In the genomic region with DNA sequence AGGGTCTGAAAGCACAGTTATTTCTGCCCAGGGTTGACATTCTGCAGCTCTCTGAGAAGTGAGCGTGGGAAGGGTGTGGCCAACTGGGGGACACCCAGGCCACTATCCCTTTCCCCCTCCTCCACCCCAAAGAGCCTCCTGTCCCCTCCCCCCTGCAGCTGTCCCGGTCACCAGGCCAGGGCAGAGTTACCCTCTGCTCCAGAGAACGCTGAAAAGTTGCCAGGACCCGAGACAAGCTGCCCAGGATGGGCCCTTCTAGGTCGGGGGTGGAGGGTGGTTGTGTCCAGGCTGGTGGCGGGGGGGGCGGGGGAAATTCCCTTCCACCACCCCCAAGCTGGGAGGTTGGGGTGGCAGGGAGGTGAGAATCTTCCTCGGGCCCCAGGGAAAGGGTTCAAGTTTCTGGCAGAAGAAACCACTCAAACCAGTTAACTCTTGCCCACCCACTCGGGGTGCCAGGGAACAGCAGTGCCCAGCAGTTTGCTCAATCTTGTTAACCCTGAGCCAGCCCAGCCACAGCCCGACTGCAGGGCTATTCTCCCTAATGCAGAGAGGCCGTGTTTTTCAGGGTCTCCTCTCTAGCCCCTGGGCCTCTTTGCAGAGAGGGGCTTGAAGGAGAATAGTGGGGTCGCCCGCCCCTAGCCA, we compare ENCODE assay signal across 8 cellular contexts. TPM values are rescaled to one million over a fixed set of nuclear protein-coding genes. Genes with fewer than 3 reads are reported as not detected.
DNase-seq lines count a peak whose midpoint lies in the region; ATAC-seq, FAIRE-seq and TF ChIP-seq lines count a peak whose summit lies in the region.

No MANE protein-coding gene starts in this region.

- peak; percentile 57 for FAIRE-seq in K562 (lab: Jason Lieb, UNC)

- BruUV-seq in K562 (replicated peaks; lab: Mats Ljungman, UMichigan): TSS peak; percentile 76

- H4K20me1 ChIP-seq in MM.1S (ENCODE audit: insufficient read depth, low read length): no peaks in the 10 kb centered on the region
- H4K20me1 ChIP-seq in K562 (replicated peaks; ENCODE audit: control insufficient read depth, insufficient read depth, low read length): no peaks in the 10 kb centered on the region

- no peaks in the 10 kb centered on the region for H3K9me2 ChIP-seq in MM.1S (replicated peaks; ENCODE audit: insufficient read depth, low read length)

- POLR2A ChIA-PET in CD4-positive, alpha-beta memory T cell (lab: Charles Lee; ENCODE audit: partially characterized antibody): interaction anchor here (0.9 to 12.9 kb wide), 10 partner anchors 8 to 84 kb away, joined by 3 to 348 read pairs (median 52); a partner anchor contains a TSS
- POLR2A ChIA-PET in K562 (lab: Yijun Ruan, JAX) (interaction anchor here (1.0 to 2.1 kb wide), 6 partner anchors 15 to 163 kb away, joined by 3 to 12 read pairs (median 6); a partner anchor contains a TSS), HEK293T (lab: Yijun Ruan, JAX) (interaction anchor here (1.2 to 8.9 kb wide), 5 partner anchors 8 to 129 kb away, joined by 4 to 105 read pairs (median 4); a partner anchor contains a TSS)

- H3K9me3 ChIP-seq in CD4-positive, alpha-beta memory T cell (ENCODE audit: control insufficient read depth in 1 of 2, low read length in 2 of 2): no peaks in the 10 kb centered on the region
- H3K9me3 ChIP-seq in MM.1S (replicated peaks; ENCODE audit: insufficient read depth, low read length) (no peaks in the 10 kb centered on the region), K562 (replicated peaks; ENCODE audit: control insufficient read depth, insufficient read depth, low read depth, low read length) (no peaks in the 10 kb centered on the region), left lung (no peaks in the 10 kb centered on the region)

- WGBS in K562 (ENCODE audit: insufficient coverage, low coverage, missing lambda C conversion rate): 10% methylated on average over 5 of the region's 13 CpGs

- H3F3A ChIP-seq in MM.1S (ENCODE audit: insufficient read depth, low read length): peaks cover 37% of the 10 kb centered on the region

- peaks cover 0 to 10% of the 10 kb centered on the region in 2 donors for H3K36me3 Mint-ChIP-seq in CD4-positive, alpha-beta memory T cell

- H3K9ac ChIP-seq in MM.1S (ENCODE audit: low read length) (peak overlapping the region; percentile 71), K562 (ENCODE audit: insufficient read depth in 1 of 2, low read depth in 2 of 2, low read length in 2 of 2) (peak overlapping the region; percentile 71 to 84)

- peak overlapping the region; percentile 62 to 95 for H3K4me3 ChIP-seq in CD4-positive, alpha-beta memory T cell (ENCODE audit: low read length in 2 of 2)
- peak overlapping the region; percentile 65 for H3K4me3 ChIP-seq in MM.1S (ENCODE audit: low read length)
- H3K4me3 ChIP-seq in K562: peak overlapping the region; percentile 52
- peak overlapping the region; percentile 45 to 77 for H3K4me3 ChIP-seq in left lung

- ATAC-seq in K562 (peak; percentile 5; the same call in 2 of the 3 replicates), left lung (peak; percentile 14), GM21423 (IDR thresholded peaks at IDR 0.05; ENCODE audit: unreplicated experiment) (no peak), GM18517 (IDR thresholded peaks at IDR 0.05; ENCODE audit: unreplicated experiment) (no peak)

- no peak for DNase-seq in CD4-positive, alpha-beta memory T cell
- DNase-seq in MM.1S: no peak
- DNase-seq in K562 (ENCODE audit: extremely low read depth in 1 of 4, low spot score in 3 of 4): peak in 1 of 4 experiments; percentile 57
- DNase-seq in left lung: peak in 1 of 2 donors; percentile 68
- no peak for DNase-seq in HEK293T (ENCODE audit: extremely low spot score)

- H3K9me1 ChIP-seq in K562 (ENCODE audit: control insufficient read depth, insufficient read depth, low read length): no peaks in the 10 kb centered on the region

- H3K79me2 ChIP-seq in MM.1S (ENCODE audit: low read length): peaks cover 21% of the 10 kb centered on the region
- peaks cover 23% of the 10 kb centered on the region for H3K79me2 ChIP-seq in K562 (ENCODE audit: control insufficient read depth, insufficient read depth, low read length)

- H3K27me3 Mint-ChIP-seq in CD4-positive, alpha-beta memory T cell: no peaks in the 10 kb centered on the region

- TF ChIP-seq EP300 in K562 (IDR thresholded peaks at IDR 0.05; ENCODE audit: low read length): no peak

- peak overlapping the region; percentile 90 for H3K4me2 ChIP-seq in MM.1S (ENCODE audit: low read depth, low read length)
- peak overlapping the region; percentile 86 for H3K4me2 ChIP-seq in K562 (ENCODE audit: insufficient read depth, low read length)

- H3K9me3 Mint-ChIP-seq in CD4-positive, alpha-beta memory T cell: no peaks in the 10 kb centered on the region

- peak overlapping the region; percentile 96; the same call in 1 of the 2 replicates for H2AFZ ChIP-seq in MM.1S (ENCODE audit: low read length)
- H2AFZ ChIP-seq in K562 (ENCODE audit: low read depth, low read length): no peak overlapping the region

- TF ChIP-seq CTCF in MM.1S (IDR thresholded peaks at IDR 0.05; ENCODE audit: low read length) (no peak), K562 (IDR thresholded peaks at IDR 0.05 in 2 of 3, conservative IDR thresholded peaks at IDR 0.05 in 1 of 3; ENCODE audit: insufficient read depth in 2 of 3, low read depth in 1 of 3, low read length in 3 of 3) (no peak), left lung (IDR thresholded peaks at IDR 0.05) (no peak)

- H3K27ac ChIP-seq in CD4-positive, alpha-beta memory T cell (ENCODE audit: low read depth, low read length): peak overlapping the region; percentile 87
- H3K27ac ChIP-seq in MM.1S (ENCODE audit: low read length) (peak overlapping the region; percentile 82; the same call in 1 of the 2 replicates), K562 (ENCODE audit: extremely low read depth, low read depth, low read length) (peak overlapping the region; percentile 85), left lung (peak overlapping the region; percentile 90 to 94), temporal lobe (ENCODE audit: low read depth, low read length) (peak overlapping the region; percentile 94)

- TF ChIP-seq RAD21 in K562 (CRISPR knock-in tag; conservative IDR thresholded peaks at IDR 0.05 in 1 of 2, IDR thresholded peaks at IDR 0.05 in 1 of 2): no peak

- H3K27me3 ChIP-seq in CD4-positive, alpha-beta memory T cell (ENCODE audit: insufficient read depth, low read length): no peaks in the 10 kb centered on the region
- no peaks in the 10 kb centered on the region for H3K27me3 ChIP-seq in MM.1S (replicated peaks; ENCODE audit: insufficient read depth, low read length)
- H3K27me3 ChIP-seq in K562 (ENCODE audit: control insufficient read depth in 2 of 2, insufficient read depth in 2 of 2, low read length in 2 of 2): no peaks in the 10 kb centered on the region
- no peaks in the 10 kb centered on the region for H3K27me3 ChIP-seq in left lung

- peaks cover 25 to 77% (median 40%) of the 10 kb centered on the region in 4 donors for H3K4me1 Mint-ChIP-seq in CD4-positive, alpha-beta memory T cell

- H3K4me1 ChIP-seq in CD4-positive, alpha-beta memory T cell (ENCODE audit: insufficient read depth, low read length): peaks cover 49% of the 10 kb centered on the region
- H3K4me1 ChIP-seq in MM.1S (ENCODE audit: low read length): peaks cover 24% of the 10 kb centered on the region
- H3K4me1 ChIP-seq in K562 (replicated peaks in 1 of 2; ENCODE audit: control insufficient read depth in 2 of 2, insufficient read depth in 2 of 2, low read length in 2 of 2): peaks cover 2 to 62% of the 10 kb centered on the region in 2 experiments; a peak in 3 of 5 replicates
- peaks cover 10 to 58% of the 10 kb centered on the region in 2 donors for H3K4me1 ChIP-seq in left lung

- in situ Hi-C loops in K562 (cut with MboI): no loop called here

- H3K4me3 Mint-ChIP-seq in CD4-positive, alpha-beta memory T cell: peak overlapping the region; percentile 88 to 99 (median 94)

- H3K27ac Mint-ChIP-seq in CD4-positive, alpha-beta memory T cell: peak overlapping the region; percentile 96 to 100 (median 99)

- CTCF ChIA-PET in CD4-positive, alpha-beta memory T cell (lab: Charles Lee; ENCODE audit: partially characterized antibody): interaction anchor here (0.5 to 22.7 kb wide), 5 partner anchors 16 to 68 kb away, joined by 3 to 558 read pairs (median 136); a partner anchor contains a TSS
- CTCF ChIA-PET in K562 (lab: Yijun Ruan, JAX; ENCODE audit: low intra/inter-chr PET ratio): no interaction called here
- CTCF ChIA-PET in HEK293T (lab: Yijun Ruan, JAX): interaction anchor here (0.8 to 1.9 kb wide), 5 partner anchors 15 to 142 kb away, joined by 3 to 11 read pairs (median 4); no protein-coding TSS in a partner anchor

- no peaks in the 10 kb centered on the region for H3K36me3 ChIP-seq in CD4-positive, alpha-beta memory T cell (ENCODE audit: insufficient read depth, low read length)
- H3K36me3 ChIP-seq in MM.1S (replicated peaks; ENCODE audit: insufficient read depth, low read length): no peaks in the 10 kb centered on the region
- peaks cover 5% of the 10 kb centered on the region; the same call in 1 of the 3 replicates for H3K36me3 ChIP-seq in K562 (ENCODE audit: control insufficient read depth, insufficient read depth, low read length)
- peaks cover 0 to 26% of the 10 kb centered on the region in 2 donors for H3K36me3 ChIP-seq in left lung

- intact Hi-C loops in CD4-positive, alpha-beta memory T cell (cut with micrococcal nuclease): no loop called here
- intact Hi-C loops in K562 (cut with micrococcal nuclease) (no loop called here), left lung (cut with DNase I) (no loop called here)

- no peak for TF ChIP-seq POLR2A in K562 (conservative IDR thresholded peaks at IDR 0.05)

RNA-seq across cellular contexts. Expression of a gene that starts 0.6 kb away (rescaled TPM):
- 10 to 100 TPM; 64.8 to 68.7 TPM for total RNA-seq in CD4-positive, alpha-beta memory T cell
- polyA plus RNA-seq in CD4-positive, alpha-beta memory T cell: 100 to 1,000 TPM; 315 to 358 TPM
- 14.2 and 41.4 TPM in 2 replicates for total RNA-seq in K562 (2011; cell fraction: chromatin; rRNA removed; ENCODE audit: low replicate concordance)
- 152 and 183 TPM in 2 replicates for total RNA-seq in K562 (2011; cell fraction: nucleolus; rRNA removed)
- 99.6 and 131 TPM in 2 replicates for total RNA-seq in K562 (2011; cell fraction: nucleoplasm; rRNA removed)
- total RNA-seq in K562 (2014; rRNA removed): 373 and 487 TPM in 2 replicates
- total RNA-seq in K562 (2014; rRNA removed; fragmentation: Illumina TruSeq; extraction: Trizol): 94.3 and 160 TPM in 2 replicates
- total RNA-seq in K562 (2015; rRNA removed; fragmentation: Illumina TruSeq; extraction: Trizol): 455 and 466 TPM in 2 replicates
- total RNA-seq in K562 (2021): 330 and 373 TPM in 2 replicates
- polyA plus RNA-seq in K562 (2011; rRNA removed): 800 and 995 TPM in 2 replicates
- polyA plus RNA-seq in K562 (2011; cell fraction: cytosol; rRNA removed): 1,618 and 2,500 TPM in 2 replicates
- polyA plus RNA-seq in K562 (2011; cell fraction: nucleus; rRNA removed): 492 and 635 TPM in 2 replicates
- 1,292 and 1,616 TPM in 2 replicates for polyA plus RNA-seq in K562 (2012)
- polyA plus RNA-seq in K562 (2014; fragmentation: Illumina TruSeq; extraction: Trizol): 189 and 298 TPM in 2 replicates
- polyA plus RNA-seq in K562 (2014; fragmentation: Nextera tagmentation; extraction: Ambion mirVana): 100 to 1,000 TPM; 240 to 301 TPM
- 474 and 680 TPM in 2 replicates for polyA plus RNA-seq in K562 (2014; rRNA removed)
- polyA minus RNA-seq in K562 (2011; rRNA and poly(A)+ RNA removed): 187 and 354 TPM in 2 replicates
- polyA minus RNA-seq in K562 (2011; cell fraction: cytosol; rRNA and poly(A)+ RNA removed): 194 and 200 TPM in 2 replicates
- 64.1 and 86.9 TPM in 2 replicates for polyA minus RNA-seq in K562 (2011; cell fraction: nucleus; rRNA and poly(A)+ RNA removed)
- total RNA-seq in left lung: 100 to 1,000 TPM; 826 to 851 TPM
- total RNA-seq in temporal lobe: 70.3 TPM

RNA-seq across cellular contexts. Expression of a gene that starts 10.1 kb away (rescaled TPM):
- total RNA-seq in CD4-positive, alpha-beta memory T cell: 10 to 100 TPM; 50.3 to 52.0 TPM
- polyA plus RNA-seq in CD4-positive, alpha-beta memory T cell: 10 to 100 TPM; 38.8 to 51.6 TPM
- total RNA-seq in K562 (2011; cell fraction: chromatin; rRNA removed; ENCODE audit: low replicate concordance): 24.1 and 61.4 TPM in 2 replicates
- 43.3 and 44.0 TPM in 2 replicates for total RNA-seq in K562 (2011; cell fraction: nucleolus; rRNA removed)
- 30.8 and 31.2 TPM in 2 replicates for total RNA-seq in K562 (2011; cell fraction: nucleoplasm; rRNA removed)
- 40.9 and 42.2 TPM in 2 replicates for total RNA-seq in K562 (2014; rRNA removed)
- total RNA-seq in K562 (2014; rRNA removed; fragmentation: Illumina TruSeq; extraction: Trizol): 8.4 and 13.9 TPM in 2 replicates
- total RNA-seq in K562 (2015; rRNA removed; fragmentation: Illumina TruSeq; extraction: Trizol): 29.1 and 33.7 TPM in 2 replicates
- total RNA-seq in K562 (2021): 26.8 and 28.5 TPM in 2 replicates
- 17.2 and 19.8 TPM in 2 replicates for polyA plus RNA-seq in K562 (2011; rRNA removed)
- polyA plus RNA-seq in K562 (2011; cell fraction: cytosol; rRNA removed): 19.6 and 24.7 TPM in 2 replicates
- 38.3 and 48.3 TPM in 2 replicates for polyA plus RNA-seq in K562 (2011; cell fraction: nucleus; rRNA removed)
- 25.1 and 27.1 TPM in 2 replicates for polyA plus RNA-seq in K562 (2012)
- 33.6 and 34.3 TPM in 2 replicates for polyA plus RNA-seq in K562 (2014; fragmentation: Illumina TruSeq; extraction: Trizol)
- 10 to 100 TPM in 1 of 2 experiments, 1 to 10 TPM in 1; 2.8 to 10.5 TPM for polyA plus RNA-seq in K562 (2014; fragmentation: Nextera tagmentation; extraction: Ambion mirVana)
- 40.8 and 41.4 TPM in 2 replicates for polyA plus RNA-seq in K562 (2014; rRNA removed)
- polyA minus RNA-seq in K562 (2011; rRNA and poly(A)+ RNA removed): 7.3 and 8.8 TPM in 2 replicates
- 8.7 and 12.7 TPM in 2 replicates for polyA minus RNA-seq in K562 (2011; cell fraction: cytosol; rRNA and poly(A)+ RNA removed)
- polyA minus RNA-seq in K562 (2011; cell fraction: nucleus; rRNA and poly(A)+ RNA removed): 7.2 and 10.0 TPM in 2 replicates
- total RNA-seq in left lung: 10 to 100 TPM; 16.2 to 26.3 TPM
- total RNA-seq in temporal lobe: 14.8 TPM

RNA-seq across cellular contexts. Expression of a gene that starts 17.5 kb away (rescaled TPM):
- total RNA-seq in CD4-positive, alpha-beta memory T cell: 1 to 10 TPM; 7.3 to 9.8 TPM
- polyA plus RNA-seq in CD4-positive, alpha-beta memory T cell: 1 to 10 TPM in 1 of 2 donors, under 1 TPM in 1; 0.38 to 7.1 TPM
- 8.1 and 23.1 TPM in 2 replicates for total RNA-seq in K562 (2011; cell fraction: chromatin; rRNA removed; ENCODE audit: low replicate concordance)
- 20.8 and 21.3 TPM in 2 replicates for total RNA-seq in K562 (2011; cell fraction: nucleolus; rRNA removed)
- 19.4 and 21.3 TPM in 2 replicates for total RNA-seq in K562 (2011; cell fraction: nucleoplasm; rRNA removed)
- total RNA-seq in K562 (2014; rRNA removed) (38.8 and 55.8 TPM in 2 replicates), K562 (2014; rRNA removed; fragmentation: Illumina TruSeq; extraction: Trizol) (27.6 and 29.0 TPM in 2 replicates), K562 (2015; rRNA removed; fragmentation: Illumina TruSeq; extraction: Trizol) (30.9 and 32.5 TPM in 2 replicates), K562 (2021) (47.5 and 50.0 TPM in 2 replicates), left lung (10 to 100 TPM in 1 of 2 donors, 1 to 10 TPM in 1; 8.3 to 10.1 TPM), temporal lobe (36.1 TPM)
- polyA plus RNA-seq in K562 (2011; rRNA removed) (42.8 and 51.4 TPM in 2 replicates), K562 (2014; fragmentation: Illumina TruSeq; extraction: Trizol) (54.2 and 62.3 TPM in 2 replicates), K562 (2014; fragmentation: Nextera tagmentation; extraction: Ambion mirVana) (10 to 100 TPM in 1 of 2 experiments, 1 to 10 TPM in 1; 7.9 to 11.8 TPM), K562 (2014; rRNA removed) (45.7 and 47.8 TPM in 2 replicates)
- polyA plus RNA-seq in K562 (2011; cell fraction: cytosol; rRNA removed): 73.7 and 106 TPM in 2 replicates
- polyA plus RNA-seq in K562 (2011; cell fraction: nucleus; rRNA removed): 34.8 and 35.2 TPM in 2 replicates
- 25.7 and 42.5 TPM in 2 replicates for polyA plus RNA-seq in K562 (2012)
- 21.5 and 27.1 TPM in 2 replicates for polyA minus RNA-seq in K562 (2011; rRNA and poly(A)+ RNA removed)
- 30.1 and 30.4 TPM in 2 replicates for polyA minus RNA-seq in K562 (2011; cell fraction: cytosol; rRNA and poly(A)+ RNA removed)
- 8.6 and 12.3 TPM in 2 replicates for polyA minus RNA-seq in K562 (2011; cell fraction: nucleus; rRNA and poly(A)+ RNA removed)

RNA-seq across cellular contexts. Expression of a gene that starts 20.8 kb away (rescaled TPM):
- 10 to 100 TPM; 25.8 to 26.1 TPM for total RNA-seq in CD4-positive, alpha-beta memory T cell
- polyA plus RNA-seq in CD4-positive, alpha-beta memory T cell: 10 to 100 TPM in 1 of 2 donors, 1 to 10 TPM in 1; 9.2 to 13.0 TPM
- total RNA-seq in K562 (2011; cell fraction: chromatin; rRNA removed; ENCODE audit: low replicate concordance): 9.1 and 30.1 TPM in 2 replicates
- total RNA-seq in K562 (2011; cell fraction: nucleolus; rRNA removed): 16.3 and 16.6 TPM in 2 replicates
- 9.3 and 13.8 TPM in 2 replicates for total RNA-seq in K562 (2011; cell fraction: nucleoplasm; rRNA removed)
- total RNA-seq in K562 (2014; rRNA removed): 9.4 and 11.9 TPM in 2 replicates
- 2.9 and 3.3 TPM in 2 replicates for total RNA-seq in K562 (2014; rRNA removed; fragmentation: Illumina TruSeq; extraction: Trizol)
- total RNA-seq in K562 (2015; rRNA removed; fragmentation: Illumina TruSeq; extraction: Trizol): 4.0 and 4.6 TPM in 2 replicates
- total RNA-seq in K562 (2021): 9.9 and 11.0 TPM in 2 replicates
- polyA plus RNA-seq in K562 (2011; rRNA removed): 6.7 and 9.9 TPM in 2 replicates
- 6.9 and 10.9 TPM in 2 replicates for polyA plus RNA-seq in K562 (2011; cell fraction: cytosol; rRNA removed)
- polyA plus RNA-seq in K562 (2011; cell fraction: nucleus; rRNA removed): 18.4 and 22.5 TPM in 2 replicates
- 6.7 and 16.8 TPM in 2 replicates for polyA plus RNA-seq in K562 (2012)
- polyA plus RNA-seq in K562 (2014; fragmentation: Illumina TruSeq; extraction: Trizol): 5.5 and 6.6 TPM in 2 replicates
- under 1 TPM; 0.24 TPM for polyA plus RNA-seq in K562 (2014; fragmentation: Nextera tagmentation; extraction: Ambion mirVana)
- 13.2 and 13.8 TPM in 2 replicates for polyA plus RNA-seq in K562 (2014; rRNA removed)
- 7.9 and 10.8 TPM in 2 replicates for polyA minus RNA-seq in K562 (2011; rRNA and poly(A)+ RNA removed)
- 3.1 and 3.9 TPM in 2 replicates for polyA minus RNA-seq in K562 (2011; cell fraction: cytosol; rRNA and poly(A)+ RNA removed)
- polyA minus RNA-seq in K562 (2011; cell fraction: nucleus; rRNA and poly(A)+ RNA removed): 5.8 and 8.2 TPM in 2 replicates
- total RNA-seq in left lung: 10 to 100 TPM; 70.9 to 84.9 TPM
- total RNA-seq in temporal lobe: 22.6 TPM

RNA-seq across cellular contexts. Expression of a gene that starts 36.6 kb away (rescaled TPM):
- 10 to 100 TPM; 84.0 to 89.2 TPM for total RNA-seq in CD4-positive, alpha-beta memory T cell
- polyA plus RNA-seq in CD4-positive, alpha-beta memory T cell: 10 to 100 TPM; 17.6 to 30.3 TPM
- total RNA-seq in K562 (2011; cell fraction: chromatin; rRNA removed; ENCODE audit: low replicate concordance): 27.4 and 84.8 TPM in 2 replicates
- total RNA-seq in K562 (2011; cell fraction: nucleolus; rRNA removed): 40.0 and 41.0 TPM in 2 replicates
- total RNA-seq in K562 (2011; cell fraction: nucleoplasm; rRNA removed): 21.5 and 25.7 TPM in 2 replicates
- total RNA-seq in K562 (2014; rRNA removed) (18.6 and 21.2 TPM in 2 replicates), K562 (2014; rRNA removed; fragmentation: Illumina TruSeq; extraction: Trizol) (7.4 and 9.7 TPM in 2 replicates), K562 (2015; rRNA removed; fragmentation: Illumina TruSeq; extraction: Trizol) (9.3 and 9.4 TPM in 2 replicates), K562 (2021) (29.9 and 36.2 TPM in 2 replicates), left lung (10 to 100 TPM; 14.0 to 40.7 TPM), temporal lobe (0.49 TPM)
- polyA plus RNA-seq in K562 (2011; rRNA removed) (11.5 and 14.9 TPM in 2 replicates), K562 (2014; fragmentation: Illumina TruSeq; extraction: Trizol) (32.1 and 36.0 TPM in 2 replicates), K562 (2014; fragmentation: Nextera tagmentation; extraction: Ambion mirVana) (under 1 TPM; 0.10 to 0.17 TPM), K562 (2014; rRNA removed) (8.7 and 10.4 TPM in 2 replicates)
- polyA plus RNA-seq in K562 (2011; cell fraction: cytosol; rRNA removed): 10.1 and 21.2 TPM in 2 replicates
- polyA plus RNA-seq in K562 (2011; cell fraction: nucleus; rRNA removed): 23.7 and 33.6 TPM in 2 replicates
- polyA plus RNA-seq in K562 (2012): 34.0 and 58.5 TPM in 2 replicates
- 16.7 and 17.5 TPM in 2 replicates for polyA minus RNA-seq in K562 (2011; rRNA and poly(A)+ RNA removed)
- polyA minus RNA-seq in K562 (2011; cell fraction: cytosol; rRNA and poly(A)+ RNA removed): 12.7 and 19.9 TPM in 2 replicates
- polyA minus RNA-seq in K562 (2011; cell fraction: nucleus; rRNA and poly(A)+ RNA removed): 13.7 and 15.5 TPM in 2 replicates

Comparison
In these comparisons a context has a peak if more than half of its experiments do, and no peak if none do; other contexts are left out.
1. ATAC-seq: peak in K562 (single experiment) and left lung (single experiment); none in GM21423 (single experiment) and GM18517 (single experiment).
2. Peak in every context shown above with its lines, with median percentiles within 50 percentile points of each other: H3K27ac ChIP-seq and H3K4me3 ChIP-seq.